ENCODE assay signal across 17 cellular contexts in the genomic region with DNA sequence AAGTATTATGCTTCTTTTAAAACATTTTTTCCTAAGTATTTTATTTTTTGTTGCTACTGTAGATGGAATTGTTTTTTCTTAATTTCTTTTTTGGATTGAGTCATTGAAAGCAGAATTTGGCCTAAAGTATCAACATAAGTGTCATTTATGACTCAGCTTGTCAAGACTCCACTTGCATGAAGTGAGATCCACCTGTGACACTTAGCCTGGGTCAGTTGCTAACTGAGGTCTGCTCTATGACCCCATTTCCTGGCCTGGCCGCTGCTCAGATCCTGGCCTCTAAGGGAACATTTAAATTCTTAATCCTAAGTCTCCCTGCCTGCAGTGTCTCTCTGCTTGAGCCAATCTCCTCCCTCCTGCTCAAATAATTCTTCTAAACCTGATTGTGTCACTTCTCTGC. TPM values are rescaled to one million over a fixed set of nuclear protein-coding genes. Genes with fewer than 3 reads are reported as not detected.
DNase-seq lines count a peak whose midpoint lies in the region; ATAC-seq and TF ChIP-seq lines count a peak whose summit lies in the region.
"Had no signal": no experiment of that assay in that cellular context is flagged by ENCODE, and none has a peak within 500 bp of the region (broad histone marks: within the 10 kb centered on the region; RNA-seq: fewer than 3 reads in every experiment).

No MANE protein-coding gene starts in this region.

- TF ChIP-seq CTCF in GM12864 (IDR thresholded peaks at IDR 0.05; ENCODE audit: low read depth, low read length, missing control alignments) = no peak
- no peak for TF ChIP-seq CTCF in epithelial cell of esophagus (IDR thresholded peaks at IDR 0.05; ENCODE audit: insufficient read depth, low read depth, low read length, missing control alignments)
- no peak for TF ChIP-seq CTCF in omental fat pad (IDR thresholded peaks at IDR 0.05)

- no peak overlapping the region for H3K4me3 Mint-ChIP-seq in activated CD8-positive, alpha-beta T cell treated with anti-CD3 and anti-CD28 coated beads, Interleukin-2, amount 10 ng/mL, durations not matched to agents 7 days and 5 days
- H3K4me3 Mint-ChIP-seq: activated naive CD8-positive, alpha-beta T cell treated with anti-CD3 and anti-CD28 coated beads, Interleukin-2, amount 50 U/mL, for 24 hours; naive thymus-derived CD4-positive, alpha-beta T cell had no signal

- H3K9ac ChIP-seq in skeletal muscle satellite cell (ENCODE audit: low read depth, low read length) = peak overlapping the region; percentile 65

- POLR2A ChIA-PET in activated CD8-positive, alpha-beta T cell treated with anti-CD3 and anti-CD28 coated beads, Interleukin-2, amount 10 ng/mL, durations not matched to agents 7 days and 5 days (lab: Charles Lee) = interaction anchor here (0.6 kb wide), 1 partner anchor 14 kb away, joined by 3 read pairs; no protein-coding TSS in a partner anchor

- no peaks in the 10 kb centered on the region for H3K36me3 ChIP-seq in MG63
- no peaks in the 10 kb centered on the region for H3K36me3 ChIP-seq in skeletal muscle satellite cell (ENCODE audit: insufficient read depth, low read length)
- H3K36me3 ChIP-seq: left lung had no signal

- peak overlapping the region; percentile 1 for H3K4me2 ChIP-seq in skeletal muscle satellite cell (ENCODE audit: low read length)

- H3K27ac Mint-ChIP-seq in activated CD8-positive, alpha-beta T cell treated with anti-CD3 and anti-CD28 coated beads, Interleukin-2, amount 10 ng/mL, durations not matched to agents 7 days and 5 days = no peak overlapping the region
- H3K27ac Mint-ChIP-seq: activated naive CD8-positive, alpha-beta T cell treated with anti-CD3 and anti-CD28 coated beads, Interleukin-2, amount 50 U/mL, for 24 hours; naive thymus-derived CD4-positive, alpha-beta T cell had no signal

- no peaks in the 10 kb centered on the region for H3K9me3 Mint-ChIP-seq in activated CD8-positive, alpha-beta T cell treated with anti-CD3 and anti-CD28 coated beads, Interleukin-2, amount 10 ng/mL, durations not matched to agents 7 days and 5 days (ENCODE audit: insufficient read depth)

- H3K36me3 Mint-ChIP-seq in activated CD8-positive, alpha-beta T cell treated with anti-CD3 and anti-CD28 coated beads, Interleukin-2, amount 10 ng/mL, durations not matched to agents 7 days and 5 days (ENCODE audit: low read depth) = no peaks in the 10 kb centered on the region

- H3K27me3 ChIP-seq in MG63 = no peaks in the 10 kb centered on the region
- H3K27me3 ChIP-seq in skeletal muscle satellite cell (ENCODE audit: control insufficient read depth, insufficient read depth, low read length) = no peaks in the 10 kb centered on the region
- H3K27me3 ChIP-seq: left lung had no signal

- no peaks in the 10 kb centered on the region for H3K9me3 ChIP-seq in MG63
- no peaks in the 10 kb centered on the region for H3K9me3 ChIP-seq in skeletal muscle satellite cell (replicated peaks; ENCODE audit: low read length)

- H3K27me3 Mint-ChIP-seq in activated CD8-positive, alpha-beta T cell treated with anti-CD3 and anti-CD28 coated beads, Interleukin-2, amount 10 ng/mL, durations not matched to agents 7 days and 5 days (ENCODE audit: low read depth) = no peaks in the 10 kb centered on the region

- H3K4me3 ChIP-seq in GM12864 (ENCODE audit: low read depth, low read length) (no peak overlapping the region), MG63 (no peak overlapping the region), epithelial cell of esophagus (ENCODE audit: low read length) (no peak overlapping the region), skeletal muscle satellite cell (ENCODE audit: low read length) (no peak overlapping the region)
- H3K4me3 ChIP-seq: left lung had no signal

- peaks cover 80% of the 10 kb centered on the region for H3K4me1 ChIP-seq in skeletal muscle satellite cell (ENCODE audit: control insufficient read depth, insufficient read depth, low read length)

- DNase-seq in GM12864 (ENCODE audit: low read depth) (peak; percentile 5), MG63 (peak; percentile 70), epithelial cell of esophagus (ENCODE audit: low read depth) (peak; percentile 45), omental fat pad (ENCODE audit: low spot score) (no peak), mesenteric fat pad (ENCODE audit: low spot score) (no peak), T-helper 2 cell (no peak)
- DNase-seq in activated CD8-positive, alpha-beta T cell treated with anti-CD3 and anti-CD28 coated beads, Interleukin-2, amount 10 ng/mL, durations not matched to agents 7 days and 5 days = no peak
- DNase-seq: activated CD4-positive, alpha-beta T cell treated with anti-CD3 and anti-CD28 coated beads, Interleukin-2, amount 50 U/mL, for 4 hours; activated naive CD8-positive, alpha-beta T cell treated with anti-CD3 and anti-CD28 coated beads, Interleukin-2, amount 50 U/mL, for 24 hours; activated T-cell treated with anti-CD3 and anti-CD28 coated beads, Interleukin-2, amount 50 U/mL, for 48 hours; Calu3; cerebellar nuclear complex; hippocampal formation; left lung; naive thymus-derived CD4-positive, alpha-beta T cell; NCI-H1048 had no signal

- CTCF ChIA-PET in activated CD8-positive, alpha-beta T cell treated with anti-CD3 and anti-CD28 coated beads, Interleukin-2, amount 10 ng/mL, durations not matched to agents 7 days and 5 days (lab: Charles Lee) = no interaction called here

- no peak for ATAC-seq in activated CD8-positive, alpha-beta T cell treated with anti-CD3 and anti-CD28 coated beads, Interleukin-2, amount 10 ng/mL, durations not matched to agents 7 days and 5 days
- no peak for ATAC-seq in omental fat pad (ENCODE audit: low FRiP score)
- ATAC-seq: activated naive CD8-positive, alpha-beta T cell treated with anti-CD3 and anti-CD28 coated beads, Interleukin-2, amount 50 U/mL, for 24 hours; left lung; naive thymus-derived CD4-positive, alpha-beta T cell had no signal

- H3K4me1 Mint-ChIP-seq in activated CD8-positive, alpha-beta T cell treated with anti-CD3 and anti-CD28 coated beads, Interleukin-2, amount 10 ng/mL, durations not matched to agents 7 days and 5 days (ENCODE audit: low read depth) = no peaks in the 10 kb centered on the region
- H3K4me1 Mint-ChIP-seq: activated naive CD8-positive, alpha-beta T cell treated with anti-CD3 and anti-CD28 coated beads, Interleukin-2, amount 50 U/mL, for 24 hours had no signal

RNA-seq across cellular contexts. Expression of a gene that starts 35.5 kb away (rescaled TPM):
- not detected in 2 replicates for total RNA-seq in MG63 (2014; rRNA removed; shearing (Covaris generic); ENCODE audit: low replicate concordance)
- not detected in 2 replicates for total RNA-seq in skeletal muscle satellite cell (2012; rRNA removed)
- not detected for total RNA-seq in activated CD8-positive, alpha-beta T cell treated with anti-CD3 and anti-CD28 coated beads, Interleukin-2, amount 10 ng/mL, durations not matched to agents 7 days and 5 days
- total RNA-seq in omental fat pad (not detected), mesenteric fat pad (not detected)
- total RNA-seq: left lung; naive thymus-derived CD4-positive, alpha-beta T cell had no signal

RNA-seq across cellular contexts. Expression of a gene that starts 54.1 kb away (rescaled TPM):
- not detected in 2 replicates for total RNA-seq in MG63 (2014; rRNA removed; shearing (Covaris generic); ENCODE audit: low replicate concordance)
- total RNA-seq in skeletal muscle satellite cell (2012; rRNA removed) = 2.5 and 13.3 TPM in 2 replicates
- not detected for total RNA-seq in activated CD8-positive, alpha-beta T cell treated with anti-CD3 and anti-CD28 coated beads, Interleukin-2, amount 10 ng/mL, durations not matched to agents 7 days and 5 days
- total RNA-seq in omental fat pad (1 to 10 TPM in 3 of 4 donors, not detected in 1; 2.5 to 5.7 (median 3.4) TPM), mesenteric fat pad (1.7 TPM)

Comparison
In these comparisons a context has a peak if more than half of its experiments do, and no peak if none do; other contexts are left out.
1. DNase-seq: peak in GM12864 (single experiment), MG63 (single experiment) and epithelial cell of esophagus (single experiment); none in activated CD8-positive, alpha-beta T cell treated with anti-CD3 and anti-CD28 coated beads, Interleukin-2, amount 10 ng/mL, durations not matched to agents 7 days and 5 days (single experiment), omental fat pad (single experiment), mesenteric fat pad (single experiment) and T-helper 2 cell (0 of 5).